ENCODE assay signal across 10 cellular contexts in the genomic region with DNA sequence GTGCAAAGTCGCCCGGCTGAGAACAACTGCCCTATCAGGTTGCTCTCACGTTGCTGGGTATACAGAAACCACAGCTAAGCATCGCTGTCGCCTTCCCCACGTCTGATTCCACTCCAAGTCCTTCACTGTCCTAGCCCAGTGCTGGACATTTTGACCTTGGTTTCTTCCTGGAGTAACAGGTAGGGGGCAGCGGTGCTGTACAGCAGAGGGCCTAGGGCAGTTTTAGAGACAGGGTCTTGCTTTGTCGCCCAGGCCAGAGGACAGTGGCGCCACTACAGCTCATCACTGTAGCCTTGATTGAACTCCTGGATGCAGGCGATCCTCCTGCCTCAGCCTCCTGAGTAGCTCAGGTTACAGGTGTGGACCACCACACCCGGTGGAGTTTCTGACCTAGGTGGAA. TPM values are rescaled to one million over a fixed set of nuclear protein-coding genes. Genes with fewer than 3 reads are reported as not detected.
DNase-seq lines count a peak whose midpoint lies in the region; ATAC-seq and TF ChIP-seq lines count a peak whose summit lies in the region.
"Had no signal": no experiment of that assay in that cellular context is flagged by ENCODE, and none has a peak within 500 bp of the region (broad histone marks: within the 10 kb centered on the region; RNA-seq: fewer than 3 reads in every experiment).

No MANE protein-coding gene starts in this region.

- no peak overlapping the region for H3K4ac ChIP-seq in H9 (ENCODE audit: low read depth, low read length)

- H4K5ac ChIP-seq in H9 (ENCODE audit: insufficient read length, low read depth, low read length) = no peak overlapping the region

- H3K23ac ChIP-seq in H9 (ENCODE audit: insufficient read length, low read depth, low read length) = no peak overlapping the region

- CTCF ChIA-PET in WTC11 (lab: Charles Lee) = interaction anchor here (0.8 to 8.0 kb wide), 16 partner anchors 9 to 273 kb away, joined by 3 to 80 read pairs (median 4); a partner anchor contains a TSS

- peaks cover 5% of the 10 kb centered on the region; the same call in 1 of the 2 replicates for H3K36me3 ChIP-seq in BE2C

- no CpG with 5 or more reads among the region's 11 CpGs for WGBS in H9 (ENCODE audit: extremely low coverage, insufficient read length, low lambda C conversion rate)

- no peak overlapping the region for H2BK15ac ChIP-seq in H9 (ENCODE audit: low read depth, low read length)

- no peaks in the 10 kb centered on the region for H3K79me2 ChIP-seq in H9 (ENCODE audit: insufficient read depth, low read length)

- H3K23me2 ChIP-seq in H9 (ENCODE audit: insufficient read length, low read depth, low read length, poor library complexity, severe bottlenecking) = no peaks in the 10 kb centered on the region

- H3K18ac ChIP-seq in H9 (ENCODE audit: insufficient read length, low read depth, low read length) = no peak overlapping the region

- H3K27me3 ChIP-seq in BE2C = no peaks in the 10 kb centered on the region
- no peaks in the 10 kb centered on the region for H3K27me3 ChIP-seq in H9 (ENCODE audit: insufficient read depth, low read length)

- intact Hi-C loops in activated CD4-positive, alpha-beta T cell treated with anti-CD3 and anti-CD28 coated beads, Interleukin-2, amount 10 ng/mL, durations not matched to agents 24 days and 14 days (cut with micrococcal nuclease) = no loop called here

- H3K27me3 Mint-ChIP-seq in H9 (ENCODE audit: low read depth) (no peaks in the 10 kb centered on the region), WTC11 (ENCODE audit: low read depth) (no peaks in the 10 kb centered on the region)
- H3K27me3 Mint-ChIP-seq in activated CD4-positive, alpha-beta T cell treated with anti-CD3 and anti-CD28 coated beads, Interleukin-2, amount 10 ng/mL, durations not matched to agents 24 days and 14 days = no peaks in the 10 kb centered on the region

- H3K36me3 Mint-ChIP-seq in H9 (ENCODE audit: insufficient read depth in 1 of 3, low read depth in 3 of 3) (peaks cover 0 to 21% (median under 1%) of the 10 kb centered on the region in 3 experiments; a peak in 5 of 7 replicates), WTC11 (no peaks in the 10 kb centered on the region)
- H3K36me3 Mint-ChIP-seq in activated CD4-positive, alpha-beta T cell treated with anti-CD3 and anti-CD28 coated beads, Interleukin-2, amount 10 ng/mL, durations not matched to agents 24 days and 14 days (ENCODE audit: low read depth) = peaks cover 19% of the 10 kb centered on the region

- H3K27ac ChIP-seq in H9 (ENCODE audit: insufficient read length, low read depth, low read length) = no peak overlapping the region

- TF ChIP-seq CTCF in BE2C (IDR thresholded peaks at IDR 0.05; ENCODE audit: low read depth, low read length) (peak; percentile 50), H9 (conservative IDR thresholded peaks at IDR 0.05) (peak; percentile 67), WTC11 (IDR thresholded peaks at IDR 0.05) (no peak; the same call in 1 of the 2 replicates)

- no peaks in the 10 kb centered on the region for H3K9me3 Mint-ChIP-seq in H9
- no peaks in the 10 kb centered on the region for H3K9me3 Mint-ChIP-seq in WTC11
- H3K9me3 Mint-ChIP-seq in activated CD4-positive, alpha-beta T cell treated with anti-CD3 and anti-CD28 coated beads, Interleukin-2, amount 10 ng/mL, durations not matched to agents 24 days and 14 days = no peaks in the 10 kb centered on the region
- H3K9me3 Mint-ChIP-seq: T-helper 2 cell treated with Interferon-gamma antibody and Interleukin-4, amounts not matched to agents 5 μg/mL and 100 μg/mL, for 36 hours had no signal

- no peak overlapping the region for H2AFZ ChIP-seq in H9 (ENCODE audit: low read length)

- peaks cover 18% of the 10 kb centered on the region for H3K4me1 ChIP-seq in BE2C
- H3K4me1 ChIP-seq in H9 (ENCODE audit: insufficient read depth, low read length) = 0 out of 2 replicates have a peak, but pooled peaks cover 3% of the 10 kb centered on the region

- H4K91ac ChIP-seq in H9 (ENCODE audit: insufficient read length, low read depth, low read length) = no peak overlapping the region

- no peaks in the 10 kb centered on the region for H3K79me1 ChIP-seq in H9 (ENCODE audit: insufficient read depth, low read depth, low read length, poor library complexity, severe bottlenecking)

- H3K27ac Mint-ChIP-seq in H9 (0 out of 7 replicates have a peak overlapping the region, but pooled peaks of 1 of the 3 experiments have one; percentile 20), WTC11 (peak overlapping the region; percentile 83; the same call in 1 of the 2 replicates)
- no peak overlapping the region for H3K27ac Mint-ChIP-seq in activated CD4-positive, alpha-beta T cell treated with anti-CD3 and anti-CD28 coated beads, Interleukin-2, amount 10 ng/mL, durations not matched to agents 24 days and 14 days
- H3K27ac Mint-ChIP-seq: T-helper 2 cell treated with Interferon-gamma antibody and Interleukin-4, amounts not matched to agents 5 μg/mL and 100 μg/mL, for 36 hours had no signal

- no peaks in the 10 kb centered on the region for H4K20me1 ChIP-seq in H9 (ENCODE audit: control insufficient read depth, insufficient read depth, insufficient read length)

- H4K8ac ChIP-seq in H9 (replicated peaks; ENCODE audit: insufficient read length, low read depth, low read length) = no peak overlapping the region

- ATAC-seq in WTC11 (peak; percentile 10; the same call in 1 of the 2 replicates), HG03460 (IDR thresholded peaks at IDR 0.05; ENCODE audit: unreplicated experiment) (no peak), HG02852 (IDR thresholded peaks at IDR 0.05; ENCODE audit: unreplicated experiment) (no peak), GM21576 (IDR thresholded peaks at IDR 0.05; ENCODE audit: unreplicated experiment) (no peak)

- H2BK5ac ChIP-seq in H9 (ENCODE audit: insufficient read length, low read length) = no peak overlapping the region

- peak overlapping the region in 1 of 2 experiments; percentile 4; a peak in 2 of 5 replicates for H3K4me3 Mint-ChIP-seq in H9
- H3K4me3 Mint-ChIP-seq in WTC11 = no peak overlapping the region
- H3K4me3 Mint-ChIP-seq in activated CD4-positive, alpha-beta T cell treated with anti-CD3 and anti-CD28 coated beads, Interleukin-2, amount 10 ng/mL, durations not matched to agents 24 days and 14 days = no peak overlapping the region
- H3K4me3 Mint-ChIP-seq: T-helper 2 cell treated with Interferon-gamma antibody and Interleukin-4, amounts not matched to agents 5 μg/mL and 100 μg/mL, for 36 hours had no signal

- no peak overlapping the region for H3K14ac ChIP-seq in H9 (ENCODE audit: insufficient read depth, low read length)

- no peak overlapping the region for H2BK20ac ChIP-seq in H9 (ENCODE audit: low read depth, low read length, poor library complexity, severe bottlenecking)

- no peak overlapping the region for H3K4me2 ChIP-seq in H9 (ENCODE audit: insufficient read depth, insufficient read length, low read length)

- no peak for DNase-seq in BE2C
- DNase-seq in H9 = peak; percentile 69
- peak; percentile 55 for DNase-seq in WTC11 (ENCODE audit: low spot score)
- DNase-seq in kidney tubule cell (ENCODE audit: low spot score) = peak; percentile 11
- no peak for DNase-seq in activated CD4-positive, alpha-beta T cell treated with anti-CD3 and anti-CD28 coated beads, Interleukin-2, amount 10 ng/mL, durations not matched to agents 24 days and 14 days

- H2AK5ac ChIP-seq in H9 (ENCODE audit: insufficient read length, low read length) = no peak overlapping the region

- H3K56ac ChIP-seq in H9 (ENCODE audit: insufficient read length, low read depth, low read length) = no peak overlapping the region

- POLR2A ChIA-PET in WTC11 (lab: Charles Lee) = interaction anchor here (1.9 kb wide), 1 partner anchor 10 kb away, joined by 13 read pairs; a partner anchor contains a TSS

- H3K9ac ChIP-seq in H9 (ENCODE audit: extremely low read depth, insufficient read length, low read length) = no peak overlapping the region

- no peak overlapping the region for H3K4me3 ChIP-seq in BE2C (ENCODE audit: low read depth, low read length)

- no peak overlapping the region for H3T11ph ChIP-seq in H9 (ENCODE audit: low read length)

- no peak overlapping the region for H2BK120ac ChIP-seq in H9 (ENCODE audit: low read depth, low read length, poor library complexity, severe bottlenecking)

- no peaks in the 10 kb centered on the region for H3K9me3 ChIP-seq in BE2C
- H3K9me3 ChIP-seq in H9 (ENCODE audit: control insufficient read depth, low read depth, low read length) = no peaks in the 10 kb centered on the region

- H2BK12ac ChIP-seq in H9 (ENCODE audit: insufficient read length, low read depth, low read length) = no peak overlapping the region

- H3K4me1 Mint-ChIP-seq in H9 (peaks cover 21 to 40% of the 10 kb centered on the region in 2 experiments), WTC11 (peaks cover 39% of the 10 kb centered on the region)
- no peaks in the 10 kb centered on the region for H3K4me1 Mint-ChIP-seq in activated CD4-positive, alpha-beta T cell treated with anti-CD3 and anti-CD28 coated beads, Interleukin-2, amount 10 ng/mL, durations not matched to agents 24 days and 14 days

RNA-seq across cellular contexts. Expression of a gene that starts 2.6 kb away (rescaled TPM):
- polyA plus RNA-seq in BE2C (2012; ENCODE audit: insufficient read depth, insufficient read length, low read depth) = 48.0 TPM
- total RNA-seq in H9 (2021) (9.7 and 11.4 TPM in 2 replicates), WTC11 (2021) (5.9 to 6.9 TPM (median 6.5 TPM) in 3 replicates)
- total RNA-seq in activated CD4-positive, alpha-beta T cell treated with anti-CD3 and anti-CD28 coated beads, Interleukin-2, amount 10 ng/mL, durations not matched to agents 24 days and 14 days = 19.6 and 20.7 TPM in 2 replicates

RNA-seq across cellular contexts. Expression of a gene that starts 9.8 kb away (rescaled TPM):
- 371 TPM for polyA plus RNA-seq in BE2C (2012; ENCODE audit: insufficient read depth, insufficient read length, low read depth)
- 121 and 124 TPM in 2 replicates for total RNA-seq in H9 (2021)
- 121 to 123 TPM (median 122 TPM) in 3 replicates for total RNA-seq in WTC11 (2021)
- 127 and 136 TPM in 2 replicates for total RNA-seq in activated CD4-positive, alpha-beta T cell treated with anti-CD3 and anti-CD28 coated beads, Interleukin-2, amount 10 ng/mL, durations not matched to agents 24 days and 14 days

RNA-seq across cellular contexts. Expression of a gene that starts 17.1 kb away (rescaled TPM):
- polyA plus RNA-seq in BE2C (2012; ENCODE audit: insufficient read depth, insufficient read length, low read depth) = 135 TPM
- total RNA-seq in H9 (2021) = 52.7 and 53.4 TPM in 2 replicates
- 61.9 to 63.9 TPM (median 62.8 TPM) in 3 replicates for total RNA-seq in WTC11 (2021)
- total RNA-seq in activated CD4-positive, alpha-beta T cell treated with anti-CD3 and anti-CD28 coated beads, Interleukin-2, amount 10 ng/mL, durations not matched to agents 24 days and 14 days = 53.8 and 54.2 TPM in 2 replicates

RNA-seq across cellular contexts. Expression of a gene that starts 17.7 kb away (rescaled TPM):
- 143 TPM for polyA plus RNA-seq in BE2C (2012; ENCODE audit: insufficient read depth, insufficient read length, low read depth)
- total RNA-seq in H9 (2021) = 70.5 and 74.5 TPM in 2 replicates
- total RNA-seq in WTC11 (2021) = 45.3 to 48.3 TPM (median 48.1 TPM) in 3 replicates
- total RNA-seq in activated CD4-positive, alpha-beta T cell treated with anti-CD3 and anti-CD28 coated beads, Interleukin-2, amount 10 ng/mL, durations not matched to agents 24 days and 14 days = 85.2 and 93.6 TPM in 2 replicates

RNA-seq across cellular contexts. Expression of a gene that starts 34.2 kb away (rescaled TPM):
- not detected for polyA plus RNA-seq in BE2C (2012; ENCODE audit: insufficient read depth, insufficient read length, low read depth)
- 0.11 and 0.15 TPM in 2 replicates for total RNA-seq in H9 (2021)
- 0.81 to 0.92 TPM (median 0.82 TPM) in 3 replicates for total RNA-seq in WTC11 (2021)
- not detected in 2 replicates for total RNA-seq in activated CD4-positive, alpha-beta T cell treated with anti-CD3 and anti-CD28 coated beads, Interleukin-2, amount 10 ng/mL, durations not matched to agents 24 days and 14 days
- total RNA-seq: dermis microvascular lymphatic vessel endothelial cell had no signal

Comparison
In these comparisons a context has a peak if more than half of its experiments do, and no peak if none do; other contexts are left out.
1. DNase-seq: peak in H9 (single experiment), WTC11 (single experiment) and kidney tubule cell (single experiment); none in BE2C (single experiment) and activated CD4-positive, alpha-beta T cell treated with anti-CD3 and anti-CD28 coated beads, Interleukin-2, amount 10 ng/mL, durations not matched to agents 24 days and 14 days (single experiment).